In genomic region chr3:100400782-100401673, GRCh38 we compare ENCODE assay signal across 8 cellular contexts. TPM values are rescaled to one million over a fixed set of nuclear protein-coding genes. Genes with fewer than 3 reads are reported as not detected.
DNase-seq lines count a peak whose midpoint lies in the region; ATAC-seq and TF ChIP-seq lines count a peak whose summit lies in the region.

Gene LNP1, plus strand, starts transcription at chr3:100401539. Its CDS starts 28,191 bp downstream, at chr3:100429730.
Gene TOMM70, minus strand, starts transcription at chr3:100401089. Its CDS starts 140 bp downstream, at chr3:100400949.

- H3K4me1 Mint-ChIP-seq in activated T-helper 17 cell treated with anti-CD3 and anti-CD28 coated beads, Interleukin-2, amount 50 U/mL, for 72 hours, result peaks cover 21% of the 10 kb centered on the region
- peaks cover 36 to 90% (median 76%) of the 10 kb centered on the region in 7 donors for H3K4me1 Mint-ChIP-seq in naive thymus-derived CD4-positive, alpha-beta T cell
- peaks cover 38% of the 10 kb centered on the region for H3K4me1 Mint-ChIP-seq in stimulated activated memory B cell treated with anti-CD40 and anti-IgM and Interleukin-4, amounts not matched to agents 10 μg/mL and 1 μg/mL and 100 μg/mL, for 72 hours

- H3K4me3 ChIP-seq in fibroblast of mammary gland (ENCODE audit: control insufficient read depth, low read depth, low read length), result peak within 1 kb of the TSS; percentile 75
- peak within 1 kb of the TSS; percentile 90 for H3K4me3 ChIP-seq in naive thymus-derived CD4-positive, alpha-beta T cell (ENCODE audit: low read length)

- no peaks in the 10 kb centered on the region for H3K9me3 ChIP-seq in naive thymus-derived CD4-positive, alpha-beta T cell (ENCODE audit: control insufficient read depth in 2 of 3, low read length in 3 of 3)

- H3K27ac Mint-ChIP-seq in activated T-helper 17 cell treated with anti-CD3 and anti-CD28 coated beads, Interleukin-2, amount 50 U/mL, for 72 hours, result peak within 1 kb of the TSS; percentile 95
- H3K27ac Mint-ChIP-seq in naive thymus-derived CD4-positive, alpha-beta T cell, result peak within 1 kb of the TSS; percentile 90 to 98 (median 95)
- peak within 1 kb of the TSS; percentile 94 for H3K27ac Mint-ChIP-seq in stimulated activated memory B cell treated with anti-CD40 and anti-IgM and Interleukin-4, amounts not matched to agents 10 μg/mL and 1 μg/mL and 100 μg/mL, for 72 hours

- DNase-seq in EH (ENCODE audit: low read depth), result peak; percentile 98
- DNase-seq in GOT3 (lab: John Stamatoyannopoulos, UW), result peak; percentile 94
- DNase-seq in LHCN-M2 (ENCODE audit: low read depth), result peak; percentile 97
- DNase-seq in RPMI7951 (ENCODE audit: low read depth), result peak; percentile 98
- peak; percentile 97 for DNase-seq in fibroblast of mammary gland (ENCODE audit: low read depth)
- peak; percentile 83 to 95 (median 94) for DNase-seq in naive thymus-derived CD4-positive, alpha-beta T cell

- H3K27ac ChIP-seq in naive thymus-derived CD4-positive, alpha-beta T cell (ENCODE audit: low read depth, low read length), result peak within 1 kb of the TSS; percentile 85

- H3K36me3 ChIP-seq in naive thymus-derived CD4-positive, alpha-beta T cell (ENCODE audit: control insufficient read depth in 2 of 3, insufficient read depth in 3 of 3, low read length in 3 of 3), result peaks cover 0 to 9% (median 0%) of the 10 kb centered on the region in 3 experiments

- CTCF ChIA-PET in naive thymus-derived CD4-positive, alpha-beta T cell (lab: Charles Lee), result interaction anchor here (0.7 to 1.5 kb wide), 2 partner anchors 138 to 189 kb away, joined by 4 to 5 read pairs; no protein-coding TSS in a partner anchor

- peak; percentile 95 for ATAC-seq in activated T-helper 17 cell treated with anti-CD3 and anti-CD28 coated beads, Interleukin-2, amount 50 U/mL, for 72 hours (replicated peaks)
- ATAC-seq in naive thymus-derived CD4-positive, alpha-beta T cell, result peak; percentile 93
- ATAC-seq in stimulated activated memory B cell treated with anti-CD40 and anti-IgM and Interleukin-4, amounts not matched to agents 10 μg/mL and 1 μg/mL and 100 μg/mL, for 72 hours, result peak; percentile 98

- POLR2A ChIA-PET in naive thymus-derived CD4-positive, alpha-beta T cell (lab: Charles Lee), result interaction anchor here (0.5 to 3.7 kb wide), 13 partner anchors 9 to 1806 kb away, joined by 3 to 21 read pairs (median 4); partner anchors contain the start of genes DCBLD2, NIT2 and TBC1D23

- H3K4me1 ChIP-seq in naive thymus-derived CD4-positive, alpha-beta T cell (ENCODE audit: control insufficient read depth in 2 of 2, insufficient read depth in 2 of 2, low read length in 2 of 2), result peaks cover 21 to 34% of the 10 kb centered on the region in 2 donors

- H3K9me3 Mint-ChIP-seq in activated T-helper 17 cell treated with anti-CD3 and anti-CD28 coated beads, Interleukin-2, amount 50 U/mL, for 72 hours, result no peaks in the 10 kb centered on the region
- peaks cover 0 to 3% (median 0%) of the 10 kb centered on the region in 11 donors for H3K9me3 Mint-ChIP-seq in naive thymus-derived CD4-positive, alpha-beta T cell
- no peaks in the 10 kb centered on the region for H3K9me3 Mint-ChIP-seq in stimulated activated memory B cell treated with anti-CD40 and anti-IgM and Interleukin-4, amounts not matched to agents 10 μg/mL and 1 μg/mL and 100 μg/mL, for 72 hours

- intact Hi-C loops in naive thymus-derived CD4-positive, alpha-beta T cell (cut with micrococcal nuclease), result loop anchor here (1.0 to 10.0 kb wide), 27 partner anchors 40 to 1878 kb away; partner anchors contain the start of genes CEP97 (in 2 of the 2), CMSS1 (in 2 of the 2), NIT2 (in 2 of the 2) and TBC1D23 (in 2 of the 2)

- H3K27me3 ChIP-seq in naive thymus-derived CD4-positive, alpha-beta T cell (ENCODE audit: control insufficient read depth in 2 of 2, insufficient read depth in 2 of 2, low read length in 2 of 2), result no peaks in the 10 kb centered on the region

- no peaks in the 10 kb centered on the region for H3K27me3 Mint-ChIP-seq in activated T-helper 17 cell treated with anti-CD3 and anti-CD28 coated beads, Interleukin-2, amount 50 U/mL, for 72 hours
- H3K27me3 Mint-ChIP-seq in naive thymus-derived CD4-positive, alpha-beta T cell, result no peaks in the 10 kb centered on the region
- H3K27me3 Mint-ChIP-seq in stimulated activated memory B cell treated with anti-CD40 and anti-IgM and Interleukin-4, amounts not matched to agents 10 μg/mL and 1 μg/mL and 100 μg/mL, for 72 hours, result no peaks in the 10 kb centered on the region

- H3K36me3 Mint-ChIP-seq in activated T-helper 17 cell treated with anti-CD3 and anti-CD28 coated beads, Interleukin-2, amount 50 U/mL, for 72 hours (ENCODE audit: low read depth), result peaks cover 40% of the 10 kb centered on the region
- peaks cover 0 to 10% (median 5%) of the 10 kb centered on the region in 5 donors for H3K36me3 Mint-ChIP-seq in naive thymus-derived CD4-positive, alpha-beta T cell
- H3K36me3 Mint-ChIP-seq in stimulated activated memory B cell treated with anti-CD40 and anti-IgM and Interleukin-4, amounts not matched to agents 10 μg/mL and 1 μg/mL and 100 μg/mL, for 72 hours, result peaks cover 6% of the 10 kb centered on the region

- peak within 1 kb of the TSS; percentile 94 for H3K4me3 Mint-ChIP-seq in activated T-helper 17 cell treated with anti-CD3 and anti-CD28 coated beads, Interleukin-2, amount 50 U/mL, for 72 hours
- peak within 1 kb of the TSS; percentile 87 to 99 (median 96) for H3K4me3 Mint-ChIP-seq in naive thymus-derived CD4-positive, alpha-beta T cell
- peak within 1 kb of the TSS; percentile 84 for H3K4me3 Mint-ChIP-seq in stimulated activated memory B cell treated with anti-CD40 and anti-IgM and Interleukin-4, amounts not matched to agents 10 μg/mL and 1 μg/mL and 100 μg/mL, for 72 hours

- no peak for TF ChIP-seq CTCF in fibroblast of mammary gland (conservative IDR thresholded peaks at IDR 0.05; ENCODE audit: control insufficient read depth, insufficient read depth, low read depth, low read length)

RNA-seq across cellular contexts. Expression of gene LNP1, which starts in this region (rescaled TPM):
- 3.5 and 6.4 TPM in 2 replicates for total RNA-seq in LHCN-M2 (2014; rRNA removed)
- polyA plus RNA-seq in LHCN-M2 (2012), result 1.5 TPM
- total RNA-seq in RPMI7951 (2014; rRNA removed; shearing (Covaris generic)), result 6.5 and 10.0 TPM in 2 replicates
- 1 to 10 TPM; 1.4 to 1.8 TPM for total RNA-seq in activated T-helper 17 cell treated with anti-CD3 and anti-CD28 coated beads, Interleukin-2, amount 50 U/mL, for 72 hours
- total RNA-seq in naive thymus-derived CD4-positive, alpha-beta T cell, result 1 to 10 TPM in 4 of 5 experiments, under 1 TPM in 1; 0.82 to 2.4 (median 1.6) TPM
- under 1 TPM; 0.37 to 0.92 TPM for polyA plus RNA-seq in naive thymus-derived CD4-positive, alpha-beta T cell

RNA-seq across cellular contexts. Expression of gene TOMM70, which starts in this region (rescaled TPM):
- total RNA-seq in LHCN-M2 (2014; rRNA removed), result 62.4 and 67.0 TPM in 2 replicates
- 22.4 TPM for polyA plus RNA-seq in LHCN-M2 (2012)
- total RNA-seq in RPMI7951 (2014; rRNA removed; shearing (Covaris generic)), result 77.4 and 81.5 TPM in 2 replicates
- total RNA-seq in activated T-helper 17 cell treated with anti-CD3 and anti-CD28 coated beads, Interleukin-2, amount 50 U/mL, for 72 hours, result 10 to 100 TPM; 33.5 to 52.4 TPM
- total RNA-seq in naive thymus-derived CD4-positive, alpha-beta T cell, result 10 to 100 TPM; 18.3 to 43.7 (median 35.5) TPM
- 10 to 100 TPM; 20.5 to 22.6 TPM for polyA plus RNA-seq in naive thymus-derived CD4-positive, alpha-beta T cell

Comparison
In these comparisons a context has a peak if more than half of its experiments do, and no peak if none do; other contexts are left out.
1. Peak in every context shown above with its lines: DNase-seq, ATAC-seq, H3K4me3 ChIP-seq and H3K27ac ChIP-seq.